8 cellular contexts compared by ENCODE assay signal in genomic region chr3:195989921-195990840, GRCh38.
DNase-seq lines count a peak whose midpoint lies in the region; ATAC-seq, FAIRE-seq and TF ChIP-seq lines count a peak whose summit lies in the region.
"Not testable (repeated sequence)": the region's sequence is repeated elsewhere in the genome, so short reads cannot be mapped to it uniquely, and the experiment has no call there.

No MANE protein-coding gene starts in this region.

- not testable (repeated sequence) for TF ChIP-seq CTCF in WI38 (IDR thresholded peaks at IDR 0.05; ENCODE audit: low read depth, low read length); GM12878 (IDR thresholded peaks at IDR 0.05 in 2 of 3, conservative IDR thresholded peaks at IDR 0.05 in 1 of 3; ENCODE audit: control insufficient read depth in 2 of 3, extremely low read depth in 1 of 3, insufficient read depth in 1 of 3, low read depth in 3 of 3, low read length in 3 of 3); osteoblast (IDR thresholded peaks at IDR 0.05; ENCODE audit: extremely low read depth, low read depth, low read length)

- H3K27me3 Mint-ChIP-seq in stimulated activated memory B cell treated with anti-CD40 and anti-IgM and Interleukin-4, amounts not matched to agents 10 μg/mL and 1 μg/mL and 100 μg/mL, for 72 hours: not testable (repeated sequence)

- not testable (repeated sequence) for H3K4me1 Mint-ChIP-seq in stimulated activated memory B cell treated with anti-CD40 and anti-IgM and Interleukin-4, amounts not matched to agents 10 μg/mL and 1 μg/mL and 100 μg/mL, for 72 hours

- POLR2A ChIA-PET in GM12878 (lab: Charles Lee): not testable (repeated sequence)

- peak overlapping the region; percentile 67 for H3K27ac Mint-ChIP-seq in stimulated activated memory B cell treated with anti-CD40 and anti-IgM and Interleukin-4, amounts not matched to agents 10 μg/mL and 1 μg/mL and 100 μg/mL, for 72 hours

- TF ChIP-seq RAD21 in GM12878 (IDR thresholded peaks at IDR 0.05; ENCODE audit: insufficient read depth, low read depth, low read length): not testable (repeated sequence)

- RAD21 ChIA-PET in GM12878 (lab: Charles Lee; ENCODE audit: unreplicated experiment): not testable (repeated sequence)

- peak overlapping the region; percentile 67 for H3K4me3 ChIP-seq in WI38 (ENCODE audit: low read depth, low read length)
- peak overlapping the region; percentile 75; the same call in 1 of the 2 replicates for H3K4me3 ChIP-seq in GM12878
- peak overlapping the region; percentile 80 for H3K4me3 ChIP-seq in osteoblast (ENCODE audit: insufficient read depth, low read length)

- H4K20me1 ChIP-seq in GM12878 (ENCODE audit: control insufficient read depth, insufficient read depth); osteoblast (ENCODE audit: insufficient read depth, low read length): not testable (repeated sequence)

- not testable (repeated sequence) for H3K9me3 Mint-ChIP-seq in stimulated activated memory B cell treated with anti-CD40 and anti-IgM and Interleukin-4, amounts not matched to agents 10 μg/mL and 1 μg/mL and 100 μg/mL, for 72 hours

- not testable (repeated sequence) for H3K9me3 ChIP-seq in GM12878 (replicated peaks; ENCODE audit: control insufficient read depth, insufficient read depth, low read length); osteoblast (ENCODE audit: low read depth, low read length)

- TF ChIP-seq POLR2A in GM12878 (IDR thresholded peaks at IDR 0.05; ENCODE audit: low read depth, low read length): peak; percentile 58

- intact Hi-C loops in GM12878 (cut with micrococcal nuclease; ENCODE audit: unreplicated experiment); left ventricle myocardium superior (cut with micrococcal nuclease): not testable (repeated sequence)

- BruUV-seq in GM12878 (replicated peaks; lab: Mats Ljungman, UMichigan): TSS peak; percentile 84

- H3K36me3 ChIP-seq in GM12878 (ENCODE audit: control insufficient read depth in 2 of 2, insufficient read depth in 2 of 2, low read length in 1 of 2); osteoblast (ENCODE audit: insufficient read depth, low read length): not testable (repeated sequence)

- H2AFZ ChIP-seq in GM12878 (ENCODE audit: control insufficient read depth, low read depth, low read length): peak overlapping the region; percentile 84
- peak overlapping the region; percentile 86 for H2AFZ ChIP-seq in osteoblast (ENCODE audit: low read length)

- H3K36me3 Mint-ChIP-seq in stimulated activated memory B cell treated with anti-CD40 and anti-IgM and Interleukin-4, amounts not matched to agents 10 μg/mL and 1 μg/mL and 100 μg/mL, for 72 hours: not testable (repeated sequence)

- H3K27ac ChIP-seq in GM12878 (ENCODE audit: control insufficient read depth, insufficient read depth) (peak overlapping the region; percentile 65), osteoblast (ENCODE audit: low read depth, low read length) (peak overlapping the region; percentile 56)

- in situ Hi-C loops in GM12878 (cut with MboI): not testable (repeated sequence)

- H3K4me1 ChIP-seq in GM12878 (ENCODE audit: control insufficient read depth, insufficient read depth, low read length); osteoblast (ENCODE audit: insufficient read depth, low read length): not testable (repeated sequence)

- H3K4me3 Mint-ChIP-seq in stimulated activated memory B cell treated with anti-CD40 and anti-IgM and Interleukin-4, amounts not matched to agents 10 μg/mL and 1 μg/mL and 100 μg/mL, for 72 hours: peak overlapping the region; percentile 71

- ATAC-seq in GM21528 (IDR thresholded peaks at IDR 0.05; ENCODE audit: low FRiP score, unreplicated experiment) (peak; percentile 89), HG03565 (IDR thresholded peaks at IDR 0.05; ENCODE audit: unreplicated experiment) (peak; percentile 74), GM12878 (peak; percentile 86), left ventricle myocardium superior (peak; percentile 95)
- ATAC-seq in stimulated activated memory B cell treated with anti-CD40 and anti-IgM and Interleukin-4, amounts not matched to agents 10 μg/mL and 1 μg/mL and 100 μg/mL, for 72 hours: peak; percentile 96

- H3K9ac ChIP-seq in GM12878 (ENCODE audit: control insufficient read depth, insufficient read depth, low read length): peak overlapping the region; percentile 69

- SMC1A ChIA-PET in GM12878 (lab: Charles Lee; ENCODE audit: uncharacterized antibody, unreplicated experiment): not testable (repeated sequence)

- H3K27me3 ChIP-seq in GM12878 (replicated peaks in 1 of 2; ENCODE audit: control insufficient read depth in 2 of 2, insufficient read depth in 2 of 2, low read length in 1 of 2); osteoblast (ENCODE audit: insufficient read depth, low read length): not testable (repeated sequence)

- CTCF ChIA-PET in GM12878 (lab: Yijun Ruan, JAX): not testable (repeated sequence)

- FAIRE-seq in GM12878 (lab: Jason Lieb, UNC): not testable (repeated sequence)

- TF ChIP-seq EP300 in GM12878 (IDR thresholded peaks at IDR 0.05; ENCODE audit: borderline replicate concordance in 1 of 2, control insufficient read depth in 1 of 2, low read depth in 2 of 2, low read length in 2 of 2): not testable (repeated sequence)

- H3K4me2 ChIP-seq in GM12878 (ENCODE audit: control insufficient read depth, insufficient read depth) (peak overlapping the region; percentile 64; the same call in 1 of the 2 replicates), osteoblast (ENCODE audit: insufficient read depth, low read length) (peak overlapping the region; percentile 83)

- under 1% methylated on average over 40 of the region's 107 CpGs for WGBS in GM12878 (ENCODE audit: insufficient coverage, insufficient replicate concordance, low lambda C conversion rate, missing lambda C conversion rate)

- peak; percentile 86 for DNase-seq in EH (ENCODE audit: low read depth)
- peak; percentile 32 for DNase-seq in GM12878 (ENCODE audit: low read depth, low spot score)
- DNase-seq in left ventricle myocardium superior: peak; percentile 99
- not testable (repeated sequence) for DNase-seq in osteoblast (ENCODE audit: insufficient read length, low spot score, missing footprints)

- H3K79me2 ChIP-seq in GM12878 (ENCODE audit: control insufficient read depth, insufficient read depth, low read length); osteoblast (ENCODE audit: insufficient read depth, low read length): not testable (repeated sequence)

TF ChIP-seq in GM12878, 131 proteins besides CTCF, POLR2A, EP300 and RAD21:
- peak in 1 of 2 experiments; percentile 15; a peak in 1 of 4 replicates for TF ChIP-seq BHLHE40 (IDR thresholded peaks at IDR 0.05; ENCODE audit: borderline replicate concordance in 1 of 2, low read depth in 2 of 2, low read length in 1 of 2)
- TF ChIP-seq NR2F1 (conservative IDR thresholded peaks at IDR 0.05): 0 out of 2 replicates have a peak, but pooled peaks have one; percentile 37
- peak; percentile 57 for TF ChIP-seq NRF1 (conservative IDR thresholded peaks at IDR 0.05; ENCODE audit: low read depth, low read length)
- 0 out of 2 replicates have a peak, but pooled peaks have one; percentile 54 for TF ChIP-seq ZNF687 (IDR thresholded peaks at IDR 0.05)
- peak; percentile 99 for TF ChIP-seq IKZF1 (conservative IDR thresholded peaks at IDR 0.05)
- peak; percentile 42; the same call in 1 of the 2 replicates for TF ChIP-seq PAX5 (IDR thresholded peaks at IDR 0.05; ENCODE audit: borderline replicate concordance, low read depth, low read length)
- TF ChIP-seq ZNF217 (IDR thresholded peaks at IDR 0.05): peak; percentile 78
